ENCODE assay signal across 8 cellular contexts in genomic region chr19:40804783-40805242, GRCh38. TPM values are rescaled to one million over a fixed set of nuclear protein-coding genes. Genes with fewer than 3 reads are reported as not detected.
A peak's percentile ranks its signal among the peaks of the same experiment; 100 is the strongest.
DNase-seq lines count a peak whose midpoint lies in the region; ATAC-seq and TF ChIP-seq lines count a peak whose summit lies in the region.

No MANE protein-coding gene starts in this region.

- peak overlapping the region; percentile 67 for H3K27ac ChIP-seq in HEK293 (ENCODE audit: extremely low read depth, low read depth, low read length)
- no peak overlapping the region for H3K27ac ChIP-seq in smooth muscle cell (ENCODE audit: low read depth)

- peaks cover 54 to 81% of the 10 kb centered on the region in 2 experiments for H3K36me3 ChIP-seq in HEK293 (ENCODE audit: control insufficient read depth in 2 of 2, insufficient read depth in 1 of 2, low read length in 2 of 2)
- no peaks in the 10 kb centered on the region for H3K36me3 ChIP-seq in smooth muscle cell (ENCODE audit: low read depth)

- no peak overlapping the region for H2AFZ ChIP-seq in smooth muscle cell (ENCODE audit: low read depth)

- H3K4me1 ChIP-seq in HEK293 (ENCODE audit: control insufficient read depth, insufficient read depth, low read length) = peaks cover 77% of the 10 kb centered on the region
- H3K4me1 ChIP-seq in smooth muscle cell (ENCODE audit: low read depth) = peaks cover 27% of the 10 kb centered on the region

- H3K79me2 ChIP-seq in smooth muscle cell (ENCODE audit: low read depth) = peaks cover 61% of the 10 kb centered on the region

- H3K4me1 Mint-ChIP-seq in activated CD8-positive, alpha-beta T cell treated with anti-CD3 and anti-CD28 coated beads, Interleukin-2, amount 10 ng/mL, durations not matched to agents 7 days and 5 days (ENCODE audit: low read depth) = peaks cover 92% of the 10 kb centered on the region
- peaks cover 92% of the 10 kb centered on the region for H3K4me1 Mint-ChIP-seq in stimulated activated memory B cell treated with anti-CD40 and anti-IgM and Interleukin-4, amounts not matched to agents 10 μg/mL and 1 μg/mL and 100 μg/mL, for 72 hours

- peaks cover 100% of the 10 kb centered on the region for H4K20me1 ChIP-seq in smooth muscle cell (ENCODE audit: low read depth)

- POLR2A ChIA-PET in HEK293 (lab: Yijun Ruan, JAX) = interaction anchor here (0.5 to 8.6 kb wide), 7 partner anchors 17 to 157 kb away, joined by 3 to 86 read pairs (median 5); partner anchors contain the start of genes ACTMAP, COQ8B, ITPKC and RAB4B
- POLR2A ChIA-PET in activated CD8-positive, alpha-beta T cell treated with anti-CD3 and anti-CD28 coated beads, Interleukin-2, amount 10 ng/mL, durations not matched to agents 7 days and 5 days (lab: Charles Lee) = interaction anchor here (0.8 to 6.1 kb wide), 4 partner anchors 27 to 142 kb away, joined by 3 to 35 read pairs (median 6); partner anchors contain the start of gene RAB4B

- no peak for DNase-seq in activated CD8-positive, alpha-beta T cell treated with anti-CD3 and anti-CD28 coated beads, Interleukin-2, amount 10 ng/mL, durations not matched to agents 7 days and 5 days
- DNase-seq in left ventricle myocardium superior (peak; percentile 67), smooth muscle cell (lab: John Stamatoyannopoulos, UW; ENCODE audit: unreplicated experiment) (no peak), cerebellum (ENCODE audit: low spot score) (no peak), NCI-H2227 (lab: John Stamatoyannopoulos, UW; ENCODE audit: unreplicated experiment) (no peak)
- DNase-seq in effector CD4-positive, alpha-beta T cell = no peak

- WGBS in smooth muscle cell (ENCODE audit: low lambda C conversion rate) = 95% methylated on average over 7 of the region's 7 CpGs

- no peak overlapping the region for H3K9ac ChIP-seq in smooth muscle cell (ENCODE audit: low read depth)

- no peaks in the 10 kb centered on the region for H3K27me3 Mint-ChIP-seq in activated CD8-positive, alpha-beta T cell treated with anti-CD3 and anti-CD28 coated beads, Interleukin-2, amount 10 ng/mL, durations not matched to agents 7 days and 5 days (ENCODE audit: low read depth)
- no peaks in the 10 kb centered on the region for H3K27me3 Mint-ChIP-seq in stimulated activated memory B cell treated with anti-CD40 and anti-IgM and Interleukin-4, amounts not matched to agents 10 μg/mL and 1 μg/mL and 100 μg/mL, for 72 hours

- intact Hi-C loops in left ventricle myocardium superior (cut with micrococcal nuclease) = no loop called here

- H3K36me3 Mint-ChIP-seq in activated CD8-positive, alpha-beta T cell treated with anti-CD3 and anti-CD28 coated beads, Interleukin-2, amount 10 ng/mL, durations not matched to agents 7 days and 5 days (ENCODE audit: low read depth) = peaks cover 84% of the 10 kb centered on the region
- peaks cover 58% of the 10 kb centered on the region for H3K36me3 Mint-ChIP-seq in stimulated activated memory B cell treated with anti-CD40 and anti-IgM and Interleukin-4, amounts not matched to agents 10 μg/mL and 1 μg/mL and 100 μg/mL, for 72 hours

- peak overlapping the region; percentile 95 for H3K4me3 Mint-ChIP-seq in activated CD8-positive, alpha-beta T cell treated with anti-CD3 and anti-CD28 coated beads, Interleukin-2, amount 10 ng/mL, durations not matched to agents 7 days and 5 days
- H3K4me3 Mint-ChIP-seq in stimulated activated memory B cell treated with anti-CD40 and anti-IgM and Interleukin-4, amounts not matched to agents 10 μg/mL and 1 μg/mL and 100 μg/mL, for 72 hours = peak overlapping the region; percentile 41

- ATAC-seq in activated CD8-positive, alpha-beta T cell treated with anti-CD3 and anti-CD28 coated beads, Interleukin-2, amount 10 ng/mL, durations not matched to agents 7 days and 5 days = no peak
- ATAC-seq in left ventricle myocardium superior = peak; percentile 11
- ATAC-seq in stimulated activated memory B cell treated with anti-CD40 and anti-IgM and Interleukin-4, amounts not matched to agents 10 μg/mL and 1 μg/mL and 100 μg/mL, for 72 hours = no peak

- no peaks in the 10 kb centered on the region for H3K27me3 ChIP-seq in smooth muscle cell (ENCODE audit: low read depth)

- peaks cover 26% of the 10 kb centered on the region for H3F3A ChIP-seq in smooth muscle cell (ENCODE audit: low read depth)

- H3K4me3 ChIP-seq in HEK293 (ENCODE audit: low read depth, low read length) = no peak overlapping the region
- H3K4me3 ChIP-seq in smooth muscle cell = no peak overlapping the region

- CTCF ChIA-PET in HEK293 (lab: Yijun Ruan, JAX) = interaction anchor here (0.6 to 5.6 kb wide), 14 partner anchors 9 to 669 kb away, joined by 3 to 77 read pairs (median 4); no protein-coding TSS in a partner anchor
- CTCF ChIA-PET in activated CD8-positive, alpha-beta T cell treated with anti-CD3 and anti-CD28 coated beads, Interleukin-2, amount 10 ng/mL, durations not matched to agents 7 days and 5 days (lab: Charles Lee) = interaction anchor here (1.0 to 5.6 kb wide), 8 partner anchors 10 to 339 kb away, joined by 3 to 63 read pairs (median 10); partner anchors contain the start of genes ACTMAP, RAB4B and SNRPA

- TF ChIP-seq CTCF in HEK293 (tag by site-specific recombination; IDR thresholded peaks at IDR 0.05) (peak; percentile 80), smooth muscle cell (IDR thresholded peaks at IDR 0.05; ENCODE audit: borderline replicate concordance, insufficient read depth, poor library complexity, severe bottlenecking) (no peak)

- peak overlapping the region; percentile 95 for H3K27ac Mint-ChIP-seq in activated CD8-positive, alpha-beta T cell treated with anti-CD3 and anti-CD28 coated beads, Interleukin-2, amount 10 ng/mL, durations not matched to agents 7 days and 5 days
- H3K27ac Mint-ChIP-seq in stimulated activated memory B cell treated with anti-CD40 and anti-IgM and Interleukin-4, amounts not matched to agents 10 μg/mL and 1 μg/mL and 100 μg/mL, for 72 hours = peak overlapping the region; percentile 90

- H3K9me3 ChIP-seq in HEK293 (ENCODE audit: control insufficient read depth, insufficient read depth, low read depth, low read length) = no peaks in the 10 kb centered on the region
- H3K9me3 ChIP-seq in smooth muscle cell (replicated peaks; ENCODE audit: low read depth) = no peaks in the 10 kb centered on the region

- H3K9me3 Mint-ChIP-seq in activated CD8-positive, alpha-beta T cell treated with anti-CD3 and anti-CD28 coated beads, Interleukin-2, amount 10 ng/mL, durations not matched to agents 7 days and 5 days (ENCODE audit: insufficient read depth) = no peaks in the 10 kb centered on the region
- no peaks in the 10 kb centered on the region for H3K9me3 Mint-ChIP-seq in stimulated activated memory B cell treated with anti-CD40 and anti-IgM and Interleukin-4, amounts not matched to agents 10 μg/mL and 1 μg/mL and 100 μg/mL, for 72 hours

- no peak overlapping the region for H3K4me2 ChIP-seq in smooth muscle cell

TF ChIP-seq in HEK293, 187 proteins besides CTCF, POLR2A, EP300 and RAD21 (continues in another document):
- peak; percentile 66; the same call in 1 of the 2 replicates for TF ChIP-seq ZFP69B (tag by site-specific recombination; IDR thresholded peaks at IDR 0.05)
- peak; percentile 60 for TF ChIP-seq PATZ1 (tag by site-specific recombination; IDR thresholded peaks at IDR 0.05)

RNA-seq across cellular contexts. Expression of gene EGLN2, which starts 5.8 kb away (rescaled TPM):
- 100 to 1,000 TPM; 121 to 126 TPM for total RNA-seq in activated CD8-positive, alpha-beta T cell treated with anti-CD3 and anti-CD28 coated beads, Interleukin-2, amount 10 ng/mL, durations not matched to agents 7 days and 5 days
- total RNA-seq in left ventricle myocardium superior (65.5 TPM), smooth muscle cell (25.1 and 26.7 TPM in 2 replicates), cerebellum (51.3 TPM)
- polyA plus RNA-seq in smooth muscle cell = 77.1 and 90.5 TPM in 2 replicates

RNA-seq across cellular contexts. Expression of gene RAB4B, which starts 26.8 kb away (rescaled TPM):
- 10 to 100 TPM; 50.2 to 53.1 TPM for total RNA-seq in activated CD8-positive, alpha-beta T cell treated with anti-CD3 and anti-CD28 coated beads, Interleukin-2, amount 10 ng/mL, durations not matched to agents 7 days and 5 days
- total RNA-seq in left ventricle myocardium superior = 10.1 TPM
- 10.6 and 12.1 TPM in 2 replicates for total RNA-seq in smooth muscle cell
- 39.5 and 43.5 TPM in 2 replicates for polyA plus RNA-seq in smooth muscle cell
- 4.5 TPM for total RNA-seq in cerebellum

RNA-seq across cellular contexts. Expression of gene MIA, which starts 29.5 kb away (rescaled TPM):
- total RNA-seq in activated CD8-positive, alpha-beta T cell treated with anti-CD3 and anti-CD28 coated beads, Interleukin-2, amount 10 ng/mL, durations not matched to agents 7 days and 5 days = not detected
- total RNA-seq in left ventricle myocardium superior (1.1 TPM), smooth muscle cell (3.8 TPM in 1 of 2 replicates, not detected in the other), cerebellum (2.5 TPM)
- 2.4 and 4.0 TPM in 2 replicates for polyA plus RNA-seq in smooth muscle cell

RNA-seq across cellular contexts. Expression of gene CYP2A6, which starts 45.4 kb away (rescaled TPM):
- total RNA-seq in activated CD8-positive, alpha-beta T cell treated with anti-CD3 and anti-CD28 coated beads, Interleukin-2, amount 10 ng/mL, durations not matched to agents 7 days and 5 days = not detected
- total RNA-seq in left ventricle myocardium superior (not detected), smooth muscle cell (not detected in 2 replicates), cerebellum (not detected)
- not detected in 2 replicates for polyA plus RNA-seq in smooth muscle cell

RNA-seq across cellular contexts. Expression of gene SNRPA, which starts 53.8 kb away (rescaled TPM):
- 100 to 1,000 TPM; 175 to 183 TPM for total RNA-seq in activated CD8-positive, alpha-beta T cell treated with anti-CD3 and anti-CD28 coated beads, Interleukin-2, amount 10 ng/mL, durations not matched to agents 7 days and 5 days
- total RNA-seq in left ventricle myocardium superior (41.6 TPM), smooth muscle cell (30.3 and 39.3 TPM in 2 replicates), cerebellum (34.3 TPM)
- polyA plus RNA-seq in smooth muscle cell = 87.7 TPM in 2 replicates
